ENCODE assay signal across 19 cellular contexts in the genomic region with DNA sequence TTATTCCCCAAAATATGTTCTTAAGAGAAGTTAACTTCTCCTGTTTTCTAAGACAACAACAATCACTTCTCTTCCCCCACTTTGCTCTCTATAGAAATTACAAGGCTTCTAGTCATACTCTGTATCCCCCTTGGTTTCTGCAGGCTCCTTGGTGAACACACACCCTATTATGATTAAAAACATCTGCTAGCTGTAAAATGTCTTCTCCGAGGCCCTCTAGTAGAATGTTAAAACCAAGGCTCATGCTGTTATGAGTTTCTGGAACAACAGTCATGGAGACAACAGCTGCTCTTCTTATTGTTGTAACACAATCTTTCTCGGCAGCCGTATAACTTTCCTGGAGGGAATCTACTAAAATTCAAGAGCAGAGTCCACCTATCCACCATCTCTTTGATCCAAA.
"Had no signal": no experiment of that assay in that cellular context is flagged by ENCODE, and none has a peak within 500 bp of the region (broad histone marks: within the 10 kb centered on the region; RNA-seq: fewer than 3 reads in every experiment).

No MANE protein-coding gene starts in this region.

- H3K36me3 Mint-ChIP-seq: activated naive CD4-positive, alpha-beta T cell treated with anti-CD3 and anti-CD28 coated beads, Interleukin-2, amount 50 U/mL, for 72 hours; immature natural killer cell; memory B cell; stimulated activated memory B cell treated with anti-CD40 and anti-IgM and Interleukin-4, amounts not matched to agents 10 μg/mL and 1 μg/mL and 100 μg/mL, for 72 hours had no signal

- H3K27me3 ChIP-seq: cardiac muscle cell, dorsolateral prefrontal cortex, gastrocnemius medialis, right lobe of liver had no signal

- H3K4me1 ChIP-seq: gastrocnemius medialis, parathyroid adenoma, right lobe of liver had no signal

- H3K9me3 ChIP-seq: gastrocnemius medialis, right lobe of liver, thoracic aorta had no signal

- H3K4me3 ChIP-seq: cardiac muscle cell, dorsolateral prefrontal cortex, gastrocnemius medialis, right lobe of liver, smooth muscle cell, thoracic aorta had no signal

- H3K36me3 ChIP-seq: cardiac muscle cell, gastrocnemius medialis, right lobe of liver, thoracic aorta, WERI-Rb-1 had no signal

- DNase-seq: activated CD4-positive, alpha-beta T cell treated with anti-CD3 and anti-CD28 coated beads for 36 hours; activated CD4-positive, alpha-beta T cell treated with anti-CD3 and anti-CD28 coated beads, Interleukin-2, amount 50 U/mL, for 48 hours; activated gamma-delta T cell treated with Interleukin-2 at 50 U/mL for 16 hours; dorsolateral prefrontal cortex; gastrocnemius medialis; immature natural killer cell; kidney glomerular epithelial cell; left ventricle myocardium superior; naive thymus-derived CD8-positive, alpha-beta T cell; right lobe of liver; stimulated activated CD4-positive, alpha-beta T cell treated with anti-CD3 and anti-CD28 coated beads, Interleukin-4, amount 100 ng/mL, for 24 hours; WERI-Rb-1 had no signal

- H3K4me1 Mint-ChIP-seq: activated CD4-positive, alpha-beta T cell treated with anti-CD3 and anti-CD28 coated beads for 36 hours; immature natural killer cell; memory B cell; naive thymus-derived CD8-positive, alpha-beta T cell; stimulated activated memory B cell treated with anti-CD40 and anti-IgM and Interleukin-4, amounts not matched to agents 10 μg/mL and 1 μg/mL and 100 μg/mL, for 72 hours had no signal

- H3K9ac ChIP-seq: parathyroid adenoma had no signal

- H3K4me3 Mint-ChIP-seq: activated CD4-positive, alpha-beta T cell treated with anti-CD3 and anti-CD28 coated beads for 36 hours; immature natural killer cell; memory B cell; naive thymus-derived CD8-positive, alpha-beta T cell; stimulated activated memory B cell treated with anti-CD40 and anti-IgM and Interleukin-4, amounts not matched to agents 10 μg/mL and 1 μg/mL and 100 μg/mL, for 72 hours had no signal

- H3K27ac Mint-ChIP-seq: activated CD4-positive, alpha-beta T cell treated with anti-CD3 and anti-CD28 coated beads for 36 hours; activated naive CD4-positive, alpha-beta T cell treated with anti-CD3 and anti-CD28 coated beads, Interleukin-2, amount 50 U/mL, for 72 hours; immature natural killer cell; memory B cell; naive thymus-derived CD8-positive, alpha-beta T cell; stimulated activated memory B cell treated with anti-CD40 and anti-IgM and Interleukin-4, amounts not matched to agents 10 μg/mL and 1 μg/mL and 100 μg/mL, for 72 hours had no signal

- H3K9me3 Mint-ChIP-seq: activated naive CD4-positive, alpha-beta T cell treated with anti-CD3 and anti-CD28 coated beads, Interleukin-2, amount 50 U/mL, for 72 hours; immature natural killer cell; memory B cell; naive thymus-derived CD8-positive, alpha-beta T cell; stimulated activated memory B cell treated with anti-CD40 and anti-IgM and Interleukin-4, amounts not matched to agents 10 μg/mL and 1 μg/mL and 100 μg/mL, for 72 hours had no signal
